8 cellular contexts compared by ENCODE assay signal in genomic region chr17:37488607-37489196, GRCh38. TPM values are rescaled to one million over a fixed set of nuclear protein-coding genes. Genes with fewer than 3 reads are reported as not detected.
DNase-seq lines count a peak whose midpoint lies in the region; ATAC-seq and TF ChIP-seq lines count a peak whose summit lies in the region.

No MANE protein-coding gene starts in this region.

- no peak for ATAC-seq in GM19463 (IDR thresholded peaks at IDR 0.05; ENCODE audit: unreplicated experiment)

- no peak for TF ChIP-seq CTCF in C4-2B (conservative IDR thresholded peaks at IDR 0.05)

- in situ Hi-C loops in HAP-1 (cut with MboI; ENCODE audit: low sequenced_read_pairs) = no loop called here

- H3K4me3 ChIP-seq in HAP-1 = peak overlapping the region; percentile 58

- peak; percentile 32 to 72 for DNase-seq in HAP-1 (ENCODE audit: low spot score in 2 of 2)
- DNase-seq in NCI-H510A (lab: John Stamatoyannopoulos, UW) = peak; percentile 34
- DNase-seq in activated CD8-positive, alpha-beta memory T cell treated with anti-CD3 and anti-CD28 coated beads, Interleukin-2, amount 50 U/mL, for 48 hours = peak; percentile 82
- DNase-seq in epithelial cell of prostate (ENCODE audit: low read depth, low spot score) = peak; percentile 98
- peak; percentile 79 for DNase-seq in mucosa of gallbladder (ENCODE audit: low spot score)
- DNase-seq in stimulated activated CD8-positive, alpha-beta memory T cell treated with anti-CD3 and anti-CD28 coated beads, Interleukin-4, amount 100 ng/mL, for 1 hour (ENCODE audit: low read depth in 2 of 2, low spot score in 1 of 2) = peak; percentile 25 to 28

- H3K27ac ChIP-seq in C4-2B = peak overlapping the region; percentile 98
- H3K27ac ChIP-seq in epithelial cell of prostate = peak overlapping the region; percentile 96

- H3K36me3 ChIP-seq in HAP-1 (replicated peaks) = no peaks in the 10 kb centered on the region

- no peaks in the 10 kb centered on the region for H3K27me3 ChIP-seq in HAP-1 (ENCODE audit: low read depth)

- H3K4me1 ChIP-seq in HAP-1 = peaks cover 37% of the 10 kb centered on the region

- no peaks in the 10 kb centered on the region for H3K9me3 ChIP-seq in HAP-1

RNA-seq across cellular contexts. Expression of gene DUSP14, which starts 1.0 kb away (rescaled TPM):
- 16.5 TPM for total RNA-seq in mucosa of gallbladder

Comparison
In these comparisons a context has a peak if more than half of its experiments do, and no peak if none do; other contexts are left out.
1. DNase-seq: peak in every context shown above with its lines; median percentile 98 in epithelial cell of prostate; 82 in activated CD8-positive, alpha-beta memory T cell treated with anti-CD3 and anti-CD28 coated beads, Interleukin-2, amount 50 U/mL, for 48 hours; 79 in mucosa of gallbladder; 52 in HAP-1; 34 in NCI-H510A; 26 in stimulated activated CD8-positive, alpha-beta memory T cell treated with anti-CD3 and anti-CD28 coated beads, Interleukin-4, amount 100 ng/mL, for 1 hour.